18 cellular contexts compared by ENCODE assay signal in genomic region chr4:100086766-100087431, GRCh38.
DNase-seq lines count a peak whose midpoint lies in the region; ATAC-seq and TF ChIP-seq lines count a peak whose summit lies in the region.
"Had no signal": no experiment of that assay in that cellular context is flagged by ENCODE, and none has a peak within 500 bp of the region (broad histone marks: within the 10 kb centered on the region; RNA-seq: fewer than 3 reads in every experiment).

No MANE protein-coding gene starts in this region.

- DNase-seq in Right ventricle myocardium superior = no peak
- no peak for DNase-seq in right atrium auricular region (ENCODE audit: low spot score)
- peak in 1 of 2 experiments; percentile 85 for DNase-seq in PC-9
- DNase-seq in vagina (ENCODE audit: extremely low spot score in 2 of 2) = no peak
- DNase-seq in tibial artery = no peak
- DNase-seq: activated effector memory CD4-positive, alpha-beta T cell treated with anti-CD3 and anti-CD28 coated beads, Interleukin-2, amount 50 U/mL, for 16 hours; amniotic stem cell; central memory CD4-positive, alpha-beta T cell; Kasumi-1; NCI-H1105 treated with DMSO at 0.1 percent for 48 hours; NCI-H524 treated with DMSO at 0.1 percent for 48 hours; SHP77 had no signal

- TF ChIP-seq CTCF in right atrium auricular region (IDR thresholded peaks at IDR 0.05) (no peak), PC-9 (conservative IDR thresholded peaks at IDR 0.05) (no peak), gastroesophageal sphincter (IDR thresholded peaks at IDR 0.05) (no peak), vagina (IDR thresholded peaks at IDR 0.05) (no peak), tibial artery (IDR thresholded peaks at IDR 0.05) (no peak)

- TF ChIP-seq EP300 in gastroesophageal sphincter (IDR thresholded peaks at IDR 0.05) = no peak

- no TSS peak for BruUV-seq in PC-9 (replicated peaks; lab: Mats Ljungman, UMichigan)

- WGBS in gastroesophageal sphincter (ENCODE audit: low coverage in 1 of 2), 2 donors = 62 to 63% methylated on average over 4 of the region's 6 CpGs

- peak overlapping the region; percentile 72 for H3K4me2 ChIP-seq in PC-9
- H3K4me2 ChIP-seq: A549, hepatocyte had no signal

- H3F3A ChIP-seq in PC-9 (ENCODE audit: insufficient read depth, low read depth) = 0 out of 2 replicates have a peak, but pooled peaks cover 7% of the 10 kb centered on the region

- H3K9me3 ChIP-seq in right atrium auricular region (no peaks in the 10 kb centered on the region), PC-9 (ENCODE audit: insufficient read depth, low read depth) (peaks cover 4% of the 10 kb centered on the region; the same call in 1 of the 2 replicates), gastroesophageal sphincter (no peaks in the 10 kb centered on the region), vagina (no peaks in the 10 kb centered on the region), tibial artery (no peaks in the 10 kb centered on the region)
- H3K9me3 ChIP-seq: A549 had no signal

- no peak for TF ChIP-seq POLR2A in gastroesophageal sphincter (IDR thresholded peaks at IDR 0.05)
- no peak for TF ChIP-seq POLR2A in vagina (IDR thresholded peaks at IDR 0.05)

- CTCF ChIA-PET in PC-9 (lab: Charles Lee) = no interaction called here

- H2AFZ ChIP-seq in PC-9 = peak overlapping the region; percentile 76
- H2AFZ ChIP-seq: hepatocyte had no signal

- no peaks in the 10 kb centered on the region for H3K9me2 ChIP-seq in PC-9 (ENCODE audit: insufficient read depth)

- no peaks in the 10 kb centered on the region for H3K4me1 ChIP-seq in right atrium auricular region
- H3K4me1 ChIP-seq in PC-9 (replicated peaks; ENCODE audit: insufficient read depth) = peaks cover 24% of the 10 kb centered on the region
- H3K4me1 ChIP-seq in gastroesophageal sphincter = no peaks in the 10 kb centered on the region
- peaks cover 9% of the 10 kb centered on the region for H3K4me1 ChIP-seq in vagina
- no peaks in the 10 kb centered on the region for H3K4me1 ChIP-seq in tibial artery
- H3K4me1 ChIP-seq: A549 had no signal

- no peak overlapping the region for H3K4me3 ChIP-seq in right atrium auricular region
- H3K4me3 ChIP-seq in PC-9 = peak overlapping the region; percentile 31; the same call in 1 of the 2 replicates
- no peak overlapping the region for H3K4me3 ChIP-seq in gastroesophageal sphincter
- H3K4me3 ChIP-seq in vagina = no peak overlapping the region
- H3K4me3 ChIP-seq in tibial artery = no peak overlapping the region
- H3K4me3 ChIP-seq: A549, hepatocyte had no signal

- no peaks in the 10 kb centered on the region for H4K20me1 ChIP-seq in PC-9 (ENCODE audit: insufficient read depth)

- H3K36me3 ChIP-seq in right atrium auricular region (no peaks in the 10 kb centered on the region), PC-9 (ENCODE audit: low read depth) (no peaks in the 10 kb centered on the region), gastroesophageal sphincter (no peaks in the 10 kb centered on the region), vagina (no peaks in the 10 kb centered on the region), tibial artery (no peaks in the 10 kb centered on the region)

- H3K27ac ChIP-seq in right atrium auricular region (peak overlapping the region in 1 of 2 donors; percentile 38), PC-9 (peak overlapping the region; percentile 93), gastroesophageal sphincter (no peak overlapping the region), vagina (peak overlapping the region; percentile 38), tibial artery (no peak overlapping the region)
- H3K27ac ChIP-seq: A549, hepatocyte had no signal

- H3K27me3 ChIP-seq in right atrium auricular region = no peaks in the 10 kb centered on the region
- no peaks in the 10 kb centered on the region for H3K27me3 ChIP-seq in PC-9 (ENCODE audit: insufficient read depth, low read depth)
- no peaks in the 10 kb centered on the region for H3K27me3 ChIP-seq in gastroesophageal sphincter
- no peaks in the 10 kb centered on the region for H3K27me3 ChIP-seq in vagina
- H3K27me3 ChIP-seq in tibial artery = no peaks in the 10 kb centered on the region
- H3K27me3 ChIP-seq: hepatocyte had no signal

- H3K79me2 ChIP-seq in PC-9 (ENCODE audit: low read depth) = no peaks in the 10 kb centered on the region
- H3K79me2 ChIP-seq: hepatocyte had no signal

- ATAC-seq in Right ventricle myocardium superior (ENCODE audit: poor library complexity) (peak; percentile 18), gastroesophageal sphincter (peak; percentile 53), HG03571 (IDR thresholded peaks at IDR 0.05; ENCODE audit: unreplicated experiment) (no peak), HG03175 (IDR thresholded peaks at IDR 0.05; ENCODE audit: unreplicated experiment) (no peak)
- ATAC-seq: A549, esophagus mucosa had no signal

- intact Hi-C loops in Right ventricle myocardium superior (cut with DNase I) (no loop called here), PC-9 (cut with micrococcal nuclease; ENCODE audit: unreplicated experiment) (no loop called here), vagina (cut with DNase I) (no loop called here), tibial artery (cut with DNase I; ENCODE audit: low total_unique reads) (no loop called here)

- POLR2A ChIA-PET in PC-9 (lab: Charles Lee; ENCODE audit: unreplicated experiment) = interaction anchor here (0.6 kb wide), 1 partner anchor 12 kb away, joined by 7 read pairs; no protein-coding TSS in a partner anchor

Comparison
In these comparisons a context has a peak if more than half of its experiments do, and no peak if none do; other contexts are left out.
1. ATAC-seq: peak in Right ventricle myocardium superior (single experiment) and gastroesophageal sphincter (single experiment); none in HG03571 (single experiment) and HG03175 (single experiment).
2. H3K27ac ChIP-seq: peak in PC-9 (single experiment) and vagina (single experiment); none in gastroesophageal sphincter (0 of 4) and tibial artery (0 of 2).